ENCODE assay signal across 1 cellular context in genomic region chrX:10030570-10030969, GRCh38.
TF ChIP-seq lines count a peak whose summit lies in the region.

No MANE protein-coding gene starts in this region.

TF ChIP-seq in HepG2, 621 proteins besides CTCF, POLR2A, EP300 and RAD21 (continued from another document):
- TF ChIP-seq PPARG (CRISPR knock-in tag; conservative IDR thresholded peaks at IDR 0.05) (no peak), MXD4 (CRISPR knock-in tag; IDR thresholded peaks at IDR 0.05) (no peak), DPF2 (CRISPR knock-in tag; IDR thresholded peaks at IDR 0.05; ENCODE audit: borderline replicate concordance, low read depth) (no peak), MAFF (IDR thresholded peaks at IDR 0.05; ENCODE audit: low read depth, low read length) (0 out of 2 replicates have a peak, but pooled peaks have one; percentile 28), CEBPG (CRISPR knock-in tag; IDR thresholded peaks at IDR 0.05) (no peak), ZNF260 (CRISPR knock-in tag; IDR thresholded peaks at IDR 0.05; ENCODE audit: borderline replicate concordance, low read depth) (no peak), ZFP90 (CRISPR knock-in tag; IDR thresholded peaks at IDR 0.05; ENCODE audit: borderline replicate concordance) (no peak), FOXK2 (IDR thresholded peaks at IDR 0.05) (no peak), FOSL2 (CRISPR knock-in tag; IDR thresholded peaks at IDR 0.05) (peak; percentile 86), CBX5 (CRISPR knock-in tag; IDR thresholded peaks at IDR 0.05; ENCODE audit: borderline replicate concordance) (no peak), PRDM10 (CRISPR knock-in tag; IDR thresholded peaks at IDR 0.05; ENCODE audit: low read depth) (no peak), CSRNP2 (CRISPR knock-in tag; conservative IDR thresholded peaks at IDR 0.05; ENCODE audit: low read depth) (no peak), ZNF33B (CRISPR knock-in tag; IDR thresholded peaks at IDR 0.05) (no peak), ZNF678 (CRISPR knock-in tag; IDR thresholded peaks at IDR 0.05) (no peak), KAT2B (IDR thresholded peaks at IDR 0.05; ENCODE audit: borderline replicate concordance, low read depth, low read length) (no peak), JARID2 (CRISPR knock-in tag; IDR thresholded peaks at IDR 0.05; ENCODE audit: insufficient replicate concordance) (no peak), KDM2A (CRISPR knock-in tag; IDR thresholded peaks at IDR 0.05; ENCODE audit: borderline replicate concordance, low read depth) (no peak), ZNF235 (CRISPR knock-in tag; IDR thresholded peaks at IDR 0.05; ENCODE audit: borderline replicate concordance) (no peak), EED (CRISPR knock-in tag; IDR thresholded peaks at IDR 0.05) (no peak), ZNF546 (CRISPR knock-in tag; conservative IDR thresholded peaks at IDR 0.05) (no peak), ATF7 (IDR thresholded peaks at IDR 0.05) (no peak), ATF7 (CRISPR knock-in tag; IDR thresholded peaks at IDR 0.05) (no peak), PHF20 (CRISPR knock-in tag; IDR thresholded peaks at IDR 0.05) (no peak), MTERF4 (CRISPR knock-in tag; IDR thresholded peaks at IDR 0.05) (no peak), FOSL1 (CRISPR knock-in tag; IDR thresholded peaks at IDR 0.05; ENCODE audit: borderline replicate concordance) (no peak), ARNTL (CRISPR knock-in tag; IDR thresholded peaks at IDR 0.05) (no peak)
